Comparison of ENCODE assay signal across 20 cellular contexts in the genomic region with DNA sequence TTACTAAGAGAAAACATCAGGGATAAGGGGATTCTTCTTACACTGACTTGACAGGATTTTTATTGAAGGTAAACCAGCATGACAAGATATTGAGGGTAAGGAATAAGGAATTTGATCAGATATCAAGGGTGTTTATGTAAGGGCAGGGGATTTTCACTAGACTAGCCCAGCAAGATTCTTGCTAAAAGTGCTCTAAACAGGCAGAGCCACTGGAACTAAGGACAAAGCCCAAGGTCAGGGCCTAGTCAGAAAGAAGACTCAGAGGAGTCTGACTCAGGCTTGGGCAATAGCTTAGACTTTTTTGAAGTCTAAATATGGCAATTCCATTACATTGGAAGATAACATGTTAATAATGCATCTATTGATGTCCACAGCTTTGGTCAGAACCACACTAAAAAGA. TPM values are rescaled to one million over a fixed set of nuclear protein-coding genes. Genes with fewer than 3 reads are reported as not detected.
"Had no signal": no experiment of that assay in that cellular context is flagged by ENCODE, and none has a peak within 500 bp of the region (broad histone marks: within the 10 kb centered on the region; RNA-seq: fewer than 3 reads in every experiment).

No MANE protein-coding gene starts in this region.

- H3K36me3 ChIP-seq: gastrocnemius medialis, right lobe of liver, tibial artery had no signal

- H3K9me3 ChIP-seq: gastrocnemius medialis, psoas muscle, right lobe of liver, tibial artery had no signal

- H3K27me3 ChIP-seq: gastrocnemius medialis, right lobe of liver, tibial artery had no signal

- ATAC-seq: esophagus mucosa; gastrocnemius medialis; left ventricle myocardium superior; psoas muscle; right lobe of liver; stimulated activated effector memory CD8-positive, alpha-beta T cell treated with anti-CD3 and anti-CD28 coated beads, Interleukin-12 subunit alpha, Interleukin-12 subunit beta, amount 100 ng/mL, for 72 hours had no signal

- DNase-seq: cortex of kidney; dorsolateral prefrontal cortex; effector CD8-positive, alpha-beta T cell; gastrocnemius medialis; glutamatergic neuron; left ventricle myocardium superior; mesendoderm; naive B cell; psoas muscle; retina; right lobe of liver; stimulated activated CD4-positive, alpha-beta T cell treated with anti-CD3 and anti-CD28 coated beads, Interleukin-4, amount 100 ng/mL, for 1 hour; stimulated activated CD8-positive, alpha-beta memory T cell treated with anti-CD3 and anti-CD28 coated beads, Interleukin-4, amount 100 ng/mL, for 48 hours; tibial artery had no signal

- H3K27ac ChIP-seq: dorsolateral prefrontal cortex, gastrocnemius medialis, psoas muscle, right lobe of liver, tibial artery had no signal

- H3K4me3 ChIP-seq: dorsolateral prefrontal cortex, gastrocnemius medialis, lung, psoas muscle, right lobe of liver, tibial artery had no signal

RNA-seq across cellular contexts. Expression of a gene that starts 6.5 kb away (rescaled TPM):
- total RNA-seq: esophagus mucosa, fibroblast of lung, fibroblast of villous mesenchyme, gastrocnemius medialis, left ventricle myocardium superior, omental fat pad, right lobe of liver had no signal
